ENCODE assay signal across 7 cellular contexts in the genomic region with DNA sequence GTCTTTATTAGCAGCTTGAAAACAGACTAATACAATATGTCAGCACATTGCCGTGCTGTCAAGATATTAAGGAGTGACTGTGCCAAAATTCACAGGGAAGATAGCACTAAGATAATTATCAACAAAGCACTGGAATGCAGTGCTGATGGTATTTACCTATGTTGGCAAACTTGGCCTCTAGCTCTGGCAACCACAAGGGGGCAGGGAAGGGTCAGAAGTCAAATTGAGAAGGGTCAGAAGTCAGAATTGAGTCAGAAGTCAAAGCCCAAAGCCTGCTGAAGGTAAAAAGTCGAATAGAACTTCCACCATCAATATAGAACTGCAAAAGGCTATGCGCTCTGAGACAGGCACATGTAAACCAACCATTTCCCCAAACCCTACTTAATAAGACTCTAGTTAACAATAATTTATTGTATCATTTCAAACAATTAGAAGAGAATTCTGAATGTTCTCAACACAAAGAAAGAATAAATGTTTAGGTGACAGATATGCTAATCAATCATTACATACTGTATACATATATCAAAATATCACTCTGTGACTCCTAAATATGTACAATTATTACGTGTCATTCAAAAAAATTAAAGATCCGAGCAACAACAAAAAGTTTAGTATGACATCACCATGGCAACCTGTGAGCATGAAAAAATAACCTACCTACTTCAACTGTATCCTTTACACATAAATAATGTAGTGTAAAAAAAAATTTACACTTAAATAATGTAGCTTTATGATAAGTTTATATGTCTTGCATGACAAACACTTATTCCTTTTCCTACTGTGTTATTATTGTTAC.
DNase-seq lines count a peak whose midpoint lies in the region; ATAC-seq, FAIRE-seq and TF ChIP-seq lines count a peak whose summit lies in the region.

No MANE protein-coding gene starts in this region.

- H3K27ac Mint-ChIP-seq in astrocyte (ENCODE audit: unreplicated experiment) = peak overlapping the region; percentile 66
- H3K27ac Mint-ChIP-seq in nephron progenitor cell = no peak overlapping the region

- no peaks in the 10 kb centered on the region for H3K4me1 ChIP-seq in astrocyte (ENCODE audit: insufficient read depth, low read length)

- H3K4me3 ChIP-seq in astrocyte (ENCODE audit: insufficient read depth, low read depth, low read length) = no peak overlapping the region

- no peaks in the 10 kb centered on the region for H3K27me3 ChIP-seq in astrocyte (ENCODE audit: insufficient read depth, low read length)

- H3K36me3 Mint-ChIP-seq in astrocyte (ENCODE audit: low read depth, unreplicated experiment) (no peaks in the 10 kb centered on the region), nephron progenitor cell (ENCODE audit: low read depth) (peaks cover 6% of the 10 kb centered on the region)

- no peaks in the 10 kb centered on the region for H3K79me2 ChIP-seq in astrocyte (ENCODE audit: insufficient read depth, low read length)

- no peaks in the 10 kb centered on the region for H3K9me3 Mint-ChIP-seq in astrocyte (ENCODE audit: unreplicated experiment)
- H3K9me3 Mint-ChIP-seq in nephron progenitor cell = peaks cover 6% of the 10 kb centered on the region

- H4K20me1 ChIP-seq in astrocyte (ENCODE audit: insufficient read depth, low read length) = no peaks in the 10 kb centered on the region

- no peak overlapping the region for H3K27ac ChIP-seq in astrocyte (ENCODE audit: low read depth, low read length)

- ATAC-seq in sciatic nerve = no peak

- no peaks in the 10 kb centered on the region for H3K9me3 ChIP-seq in astrocyte (ENCODE audit: insufficient read depth, low read depth, low read length)

- no peak overlapping the region for H3K9ac ChIP-seq in astrocyte (ENCODE audit: low read length)

- TF ChIP-seq CTCF in LNCAP (IDR thresholded peaks at IDR 0.05) (peak; percentile 77), astrocyte (IDR thresholded peaks at IDR 0.05; ENCODE audit: insufficient read depth, low read depth, low read length) (peak; percentile 14), nephron progenitor cell (IDR thresholded peaks at IDR 0.05) (peak; percentile 63)

- peak; percentile 2 for DNase-seq in GDM1 (lab: John Stamatoyannopoulos, UW)
- DNase-seq in astrocyte (ENCODE audit: low read depth) = no peak
- peak; percentile 65 for DNase-seq in nephron progenitor cell
- DNase-seq in sciatic nerve (ENCODE audit: low spot score) = no peak
- no peak for DNase-seq in activated CD8-positive, alpha-beta memory T cell treated with anti-CD3 and anti-CD28 coated beads, Interleukin-2, amount 50 U/mL, for 4 hours
- no peak for DNase-seq in NCI-H446 treated with DMSO at 0.1 percent for 48 hours (lab: John Stamatoyannopoulos, UW)

- no peak overlapping the region for H3K4me3 Mint-ChIP-seq in astrocyte (ENCODE audit: unreplicated experiment)
- H3K4me3 Mint-ChIP-seq in nephron progenitor cell = no peak overlapping the region

- no peaks in the 10 kb centered on the region for H3K36me3 ChIP-seq in astrocyte (ENCODE audit: insufficient read depth, low read length)

- H3K4me2 ChIP-seq in astrocyte (ENCODE audit: low read length) = no peak overlapping the region

- intact Hi-C loops in sciatic nerve (cut with DNase I) = no loop called here

- no peak overlapping the region for H2AFZ ChIP-seq in astrocyte (ENCODE audit: low read depth, low read length)

- FAIRE-seq in astrocyte (lab: Jason Lieb, UNC) = no peak

- H3K27me3 Mint-ChIP-seq in astrocyte (ENCODE audit: low read depth, unreplicated experiment) (no peaks in the 10 kb centered on the region), nephron progenitor cell (ENCODE audit: low read depth, poor library complexity) (no peaks in the 10 kb centered on the region)

- H3K4me1 Mint-ChIP-seq in astrocyte (ENCODE audit: low read depth, unreplicated experiment) = peaks cover 5% of the 10 kb centered on the region
- peaks cover 12% of the 10 kb centered on the region for H3K4me1 Mint-ChIP-seq in nephron progenitor cell

Comparison
In these comparisons a context has a peak if more than half of its experiments do, and no peak if none do; other contexts are left out.
1. DNase-seq: peak in GDM1 (single experiment) and nephron progenitor cell (single experiment); none in astrocyte (single experiment), sciatic nerve (single experiment), activated CD8-positive, alpha-beta memory T cell treated with anti-CD3 and anti-CD28 coated beads, Interleukin-2, amount 50 U/mL, for 4 hours (single experiment) and NCI-H446 treated with DMSO at 0.1 percent for 48 hours (single experiment).
2. CTCF ChIP-seq: peak in every context shown above with its lines; median percentile 77 in LNCAP; 63 in nephron progenitor cell; 14 in astrocyte.